1 cellular context compared by ENCODE assay signal in the genomic region with DNA sequence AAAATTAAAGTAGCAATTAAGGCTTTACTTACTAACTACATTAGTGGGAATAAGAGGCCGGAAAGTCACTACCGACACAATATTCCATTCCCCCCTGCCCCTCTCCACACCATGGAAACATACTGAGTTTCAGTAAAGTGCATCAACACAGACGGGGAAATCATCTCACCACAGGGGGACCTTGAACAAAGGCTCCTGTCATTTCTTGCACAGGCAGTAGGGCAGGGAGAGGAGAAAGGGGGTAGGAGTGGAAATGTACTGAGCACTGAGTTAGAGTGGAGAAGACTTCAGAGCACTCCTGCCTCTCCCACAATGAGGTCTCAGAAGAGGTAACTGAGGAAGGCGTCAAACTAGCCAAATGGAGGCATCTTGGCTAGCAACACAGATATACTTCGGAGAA.
TF ChIP-seq lines count a peak whose summit lies in the region.

No MANE protein-coding gene starts in this region.

TF ChIP-seq in H1, 55 proteins besides CTCF, POLR2A, EP300 and RAD21 (continued from another document):
- no peak for TF ChIP-seq BRCA1 (IDR thresholded peaks at IDR 0.05; ENCODE audit: low read depth, low read length)
- TF ChIP-seq BCL11A (IDR thresholded peaks at IDR 0.05; ENCODE audit: low read depth in 2 of 2, low read length in 2 of 2), result no peak
- no peak for TF ChIP-seq CHD2 (IDR thresholded peaks at IDR 0.05; ENCODE audit: low read length)
- no peak for TF ChIP-seq NRF1 (IDR thresholded peaks at IDR 0.05; ENCODE audit: low read depth, low read length)
- TF ChIP-seq TAF1 (IDR thresholded peaks at IDR 0.05; ENCODE audit: low read depth, low read length), result no peak
- TF ChIP-seq SIRT6 (IDR thresholded peaks at IDR 0.05; ENCODE audit: low read length), result no peak
- TF ChIP-seq, protein P1, sequence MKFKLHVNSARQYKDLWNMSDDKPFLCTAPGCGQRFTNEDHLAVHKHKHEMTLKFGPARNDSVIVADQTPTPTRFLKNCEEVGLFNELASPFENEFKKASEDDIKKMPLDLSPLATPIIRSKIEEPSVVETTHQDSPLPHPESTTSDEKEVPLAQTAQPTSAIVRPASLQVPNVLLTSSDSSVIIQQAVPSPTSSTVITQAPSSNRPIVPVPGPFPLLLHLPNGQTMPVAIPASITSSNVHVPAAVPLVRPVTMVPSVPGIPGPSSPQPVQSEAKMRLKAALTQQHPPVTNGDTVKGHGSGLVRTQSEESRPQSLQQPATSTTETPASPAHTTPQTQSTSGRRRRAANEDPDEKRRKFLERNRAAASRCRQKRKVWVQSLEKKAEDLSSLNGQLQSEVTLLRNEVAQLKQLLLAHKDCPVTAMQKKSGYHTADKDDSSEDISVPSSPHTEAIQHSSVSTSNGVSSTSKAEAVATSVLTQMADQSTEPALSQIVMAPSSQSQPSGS (IDR thresholded peaks at IDR 0.05; ENCODE audit: low read length), result no peak
- TF ChIP-seq, protein P2, sequence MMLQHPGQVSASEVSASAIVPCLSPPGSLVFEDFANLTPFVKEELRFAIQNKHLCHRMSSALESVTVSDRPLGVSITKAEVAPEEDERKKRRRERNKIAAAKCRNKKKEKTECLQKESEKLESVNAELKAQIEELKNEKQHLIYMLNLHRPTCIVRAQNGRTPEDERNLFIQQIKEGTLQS (IDR thresholded peaks at IDR 0.05; ENCODE audit: insufficient read depth, low read depth, low read length), result no peak
- TF ChIP-seq JUN (IDR thresholded peaks at IDR 0.05; ENCODE audit: low read depth, low read length), result no peak
